ENCODE assay signal across 3 cellular contexts in genomic region chr9:124268248-124268647, GRCh38.
TF ChIP-seq lines count a peak whose summit lies in the region.

No MANE protein-coding gene starts in this region.

TF ChIP-seq in IMR-90, 13 proteins besides CTCF, POLR2A, EP300 and RAD21:
- no peak for TF ChIP-seq CHD1 (IDR thresholded peaks at IDR 0.05; ENCODE audit: low read depth, low read length)
- no peak for TF ChIP-seq MAZ (IDR thresholded peaks at IDR 0.05; ENCODE audit: borderline replicate concordance, low read depth, low read length)
- no peak for TF ChIP-seq MXI1 (IDR thresholded peaks at IDR 0.05; ENCODE audit: borderline replicate concordance, low read depth, low read length)
- TF ChIP-seq RFX5 (IDR thresholded peaks at IDR 0.05; ENCODE audit: low read depth, low read length) = no peak
- TF ChIP-seq USF2 (IDR thresholded peaks at IDR 0.05; ENCODE audit: low read depth, low read length) = no peak
- TF ChIP-seq MAFK (IDR thresholded peaks at IDR 0.05; ENCODE audit: low read depth, low read length) = no peak
- TF ChIP-seq SMC3 (IDR thresholded peaks at IDR 0.05; ENCODE audit: low read depth, low read length) = no peak
- no peak for TF ChIP-seq BHLHE40 (IDR thresholded peaks at IDR 0.05; ENCODE audit: low read depth, low read length)

TF ChIP-seq in GM12878, 131 proteins besides CTCF, POLR2A, EP300 and RAD21:
- TF ChIP-seq ZBED1 (IDR thresholded peaks at IDR 0.05; ENCODE audit: borderline replicate concordance) (0 out of 2 replicates have a peak, but pooled peaks have one; percentile 27), ETV6 (conservative IDR thresholded peaks at IDR 0.05 in 1 of 2, IDR thresholded peaks at IDR 0.05 in 1 of 2; ENCODE audit: borderline replicate concordance in 1 of 2, low read depth in 1 of 2) (no peak), SREBF2 (IDR thresholded peaks at IDR 0.05; ENCODE audit: low read length) (no peak), MTA3 (IDR thresholded peaks at IDR 0.05; ENCODE audit: borderline replicate concordance, low read length) (no peak), FOXK2 (IDR thresholded peaks at IDR 0.05) (no peak), IRF4 (IDR thresholded peaks at IDR 0.05; ENCODE audit: low read depth, low read length) (no peak)
TF ChIP-seq in GM12878: peak in this region for 1.

TF ChIP-seq in HEK293T, 16 proteins besides CTCF, POLR2A, EP300 and RAD21:
- no peak for TF ChIP-seq HDGF (IDR thresholded peaks at IDR 0.05; ENCODE audit: borderline replicate concordance)
- no peak for TF ChIP-seq SUZ12 (IDR thresholded peaks at IDR 0.05)
- TF ChIP-seq FOXK2 (IDR thresholded peaks at IDR 0.05) = no peak
- no peak for TF ChIP-seq L3MBTL2 (conservative IDR thresholded peaks at IDR 0.05)
- no peak for TF ChIP-seq PKNOX1 (IDR thresholded peaks at IDR 0.05)
- no peak for TF ChIP-seq CTBP1 (IDR thresholded peaks at IDR 0.05; ENCODE audit: borderline replicate concordance)
- no peak for TF ChIP-seq TARDBP (IDR thresholded peaks at IDR 0.05)
- TF ChIP-seq LEF1 (IDR thresholded peaks at IDR 0.05; ENCODE audit: borderline replicate concordance) = no peak
- no peak for TF ChIP-seq ARNT (IDR thresholded peaks at IDR 0.05)
- no peak for TF ChIP-seq ELF4 (IDR thresholded peaks at IDR 0.05)
- no peak for TF ChIP-seq ZNF384 (IDR thresholded peaks at IDR 0.05)
- no peak for TF ChIP-seq FOXM1 (IDR thresholded peaks at IDR 0.05; ENCODE audit: borderline replicate concordance)
- no peak for TF ChIP-seq SP1 (IDR thresholded peaks at IDR 0.05)
- TF ChIP-seq BHLHE40 (IDR thresholded peaks at IDR 0.05; ENCODE audit: borderline replicate concordance) = no peak
- no peak for TF ChIP-seq FOXA1 (IDR thresholded peaks at IDR 0.05)
- TF ChIP-seq NFRKB (IDR thresholded peaks at IDR 0.05) = no peak
